In the genomic region with DNA sequence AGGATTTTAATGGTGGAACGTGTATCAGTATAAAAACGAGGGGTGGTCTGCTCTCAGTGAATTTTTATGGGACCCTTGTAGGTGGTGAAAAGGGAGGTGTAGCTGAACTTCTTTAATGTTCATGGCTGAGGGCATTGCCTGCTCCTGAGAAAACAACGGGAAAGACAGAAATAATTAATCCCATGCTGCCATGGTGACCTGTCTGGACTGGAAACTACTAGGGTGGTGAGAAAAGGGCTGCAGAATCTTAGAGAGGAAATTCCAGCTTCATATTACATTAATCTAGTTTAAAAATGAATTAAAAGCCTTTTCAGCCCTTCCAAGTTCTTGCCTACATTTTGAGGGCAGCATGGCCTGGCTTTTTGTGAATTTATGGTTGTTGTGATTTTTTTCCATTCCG, we compare ENCODE assay signal across 17 cellular contexts. TPM values are rescaled to one million over a fixed set of nuclear protein-coding genes. Genes with fewer than 3 reads are reported as not detected.
A peak's percentile ranks its signal among the peaks of the same experiment; 100 is the strongest.
DNase-seq lines count a peak whose midpoint lies in the region; ATAC-seq and FAIRE-seq lines count a peak whose summit lies in the region.
"Had no signal": no experiment of that assay in that cellular context is flagged by ENCODE, and none has a peak within 500 bp of the region (broad histone marks: within the 10 kb centered on the region; RNA-seq: fewer than 3 reads in every experiment).

No MANE protein-coding gene starts in this region.

- H3K9me2 ChIP-seq in GM23248 (ENCODE audit: insufficient read depth) = no peaks in the 10 kb centered on the region

- H3K4me3 Mint-ChIP-seq in T-helper 17 cell = no peak overlapping the region
- H3K4me3 Mint-ChIP-seq: activated CD8-positive, alpha-beta T cell treated with anti-CD3 and anti-CD28 coated beads, Interleukin-2, amount 10 ng/mL, durations not matched to agents 7 days and 5 days had no signal

- peaks cover 97% of the 10 kb centered on the region for H3K79me2 ChIP-seq in GM23248 (ENCODE audit: insufficient read depth)

- peaks cover 73% of the 10 kb centered on the region for H3F3A ChIP-seq in GM23248 (ENCODE audit: insufficient read depth)

- no peak overlapping the region for H3K4me3 ChIP-seq in GM23248
- no peak overlapping the region for H3K4me3 ChIP-seq in skin epidermis

- 75 to 76% methylated on average over 4 of the region's 4 CpGs for WGBS in GM23248 (ENCODE audit: low coverage in 1 of 2, low lambda C conversion rate in 2 of 2, missing lambda C conversion rate in 2 of 2), 2 experiments

- H3K4me1 Mint-ChIP-seq in T-helper 17 cell = peaks cover 63% of the 10 kb centered on the region

- no peak for ATAC-seq in T-helper 17 cell
- no peak for ATAC-seq in GM21723 (IDR thresholded peaks at IDR 0.05; ENCODE audit: unreplicated experiment)
- ATAC-seq: activated CD8-positive, alpha-beta T cell treated with anti-CD3 and anti-CD28 coated beads, Interleukin-2, amount 10 ng/mL, durations not matched to agents 7 days and 5 days had no signal

- no peak overlapping the region for H3K4me2 ChIP-seq in GM23248 (ENCODE audit: unreplicated experiment)

- in situ Hi-C loops in GM23248 (cut with MboI) = no loop called here

- peak overlapping the region; percentile 81; the same call in 1 of the 2 replicates for H3K9ac ChIP-seq in GM23248

- no peak for FAIRE-seq in HTR-8/SVneo (lab: Jason Lieb, UNC)

- DNase-seq in GM23248 (peak; percentile 30), T-helper 17 cell (no peak), islet precursor cell (peak; percentile 0), COLO668 (lab: John Stamatoyannopoulos, UW; ENCODE audit: unreplicated experiment) (no peak), HTR-8/SVneo (ENCODE audit: insufficient read length, low spot score) (no peak), Kasumi-1 (lab: John Stamatoyannopoulos, UW) (no peak)
- DNase-seq: activated CD8-positive, alpha-beta T cell treated with anti-CD3 and anti-CD28 coated beads, Interleukin-2, amount 10 ng/mL, durations not matched to agents 7 days and 5 days; amygdala; cortex of kidney; HCEC 1CT; mesendoderm; NCI-H1105 treated with DMSO at 0.1 percent for 48 hours; nucleus accumbens; stimulated activated naive CD4-positive, alpha-beta T cell treated with Interleukin-2 at 50 U/mL for 16 hours had no signal

- H4K20me1 ChIP-seq in GM23248 (ENCODE audit: insufficient read depth) = no peaks in the 10 kb centered on the region

- H2AFZ ChIP-seq in GM23248 = no peak overlapping the region

- H3K36me3 ChIP-seq in GM23248 (ENCODE audit: low read depth) = peaks cover 34% of the 10 kb centered on the region; the same call in 1 of the 2 replicates

- peak overlapping the region; percentile 98 for H3K27ac Mint-ChIP-seq in T-helper 17 cell
- H3K27ac Mint-ChIP-seq: activated CD8-positive, alpha-beta T cell treated with anti-CD3 and anti-CD28 coated beads, Interleukin-2, amount 10 ng/mL, durations not matched to agents 7 days and 5 days had no signal

- H3K27me3 ChIP-seq in GM23248 (replicated peaks; ENCODE audit: insufficient read depth) = no peaks in the 10 kb centered on the region

- peak overlapping the region; percentile 92 for H3K27ac ChIP-seq in GM23248
- peak overlapping the region in 14 of 21 experiments; percentile 5 to 93 (median 48) for H3K27ac ChIP-seq in skin epidermis
- H3K27ac ChIP-seq: C4-2B had no signal

- H3K36me3 Mint-ChIP-seq in T-helper 17 cell (ENCODE audit: low read depth) = peaks cover 15% of the 10 kb centered on the region

- no peaks in the 10 kb centered on the region for H3K27me3 Mint-ChIP-seq in T-helper 17 cell

- H3K4me1 ChIP-seq in GM23248 (ENCODE audit: insufficient read depth) = peaks cover 61% of the 10 kb centered on the region

- H3K9me3 ChIP-seq in GM23248 (ENCODE audit: low read depth) (no peaks in the 10 kb centered on the region), T-helper 17 cell (ENCODE audit: control insufficient read depth, low read length, poor library complexity, severe bottlenecking) (no peaks in the 10 kb centered on the region)

RNA-seq across cellular contexts. Expression of a gene that starts 47.7 kb away (rescaled TPM):
- total RNA-seq in GM23248 (2014; rRNA removed; shearing (Covaris generic)) = 159 and 175 TPM in 2 replicates
- 107 and 112 TPM in 2 replicates for polyA plus RNA-seq in GM23248 (2016; fragmentation: Nextera tagmentation; extraction: Ambion mirVana)
- total RNA-seq in T-helper 17 cell = 10 to 100 TPM; 51.6 to 54.0 TPM

Comparison
In these comparisons a context has a peak if more than half of its experiments do, and no peak if none do; other contexts are left out.
1. DNase-seq: peak in GM23248 (single experiment) and islet precursor cell (single experiment); none in T-helper 17 cell (0 of 3), COLO668 (single experiment), HTR-8/SVneo (single experiment) and Kasumi-1 (0 of 2).